ENCODE assay signal across 8 cellular contexts in genomic region chr22:20205964-20206708, GRCh38. TPM values are rescaled to one million over a fixed set of nuclear protein-coding genes. Genes with fewer than 3 reads are reported as not detected.
DNase-seq lines count a peak whose midpoint lies in the region; ATAC-seq and TF ChIP-seq lines count a peak whose summit lies in the region.

No MANE protein-coding gene starts in this region.

- no peaks in the 10 kb centered on the region for H3K9me3 Mint-ChIP-seq in activated naive CD8-positive, alpha-beta T cell treated with anti-CD3 and anti-CD28 coated beads for 36 hours

- no peaks in the 10 kb centered on the region for H4K20me1 ChIP-seq in hepatocyte (ENCODE audit: insufficient read depth, poor library complexity, severe bottlenecking)

- H3K4me1 Mint-ChIP-seq in activated naive CD8-positive, alpha-beta T cell treated with anti-CD3 and anti-CD28 coated beads for 36 hours: peaks cover 17% of the 10 kb centered on the region

- no peaks in the 10 kb centered on the region for H3K79me2 ChIP-seq in hepatocyte

- peak overlapping the region; percentile 87 for H3K4me3 ChIP-seq in GM12864 (ENCODE audit: low read depth, low read length)
- H3K4me3 ChIP-seq in hepatocyte: peak overlapping the region; percentile 7
- H3K4me3 ChIP-seq in spleen: peak overlapping the region; percentile 35 to 81 (median 64)

- intact Hi-C loops in spleen (cut with DNase I; ENCODE audit: low total_unique reads): no loop called here

- peak overlapping the region; percentile 83 for H3K4me2 ChIP-seq in hepatocyte

- H3K27me3 ChIP-seq in hepatocyte (no peaks in the 10 kb centered on the region), spleen (replicated peaks in 1 of 7) (no peaks in the 10 kb centered on the region)

- H3K36me3 ChIP-seq in hepatocyte (replicated peaks; ENCODE audit: insufficient read depth, low read depth): no peaks in the 10 kb centered on the region
- no peaks in the 10 kb centered on the region for H3K36me3 ChIP-seq in spleen

- WGBS in hepatocyte (ENCODE audit: low lambda C conversion rate, missing lambda C conversion rate): 23% methylated on average over 12 of the region's 12 CpGs
- WGBS in spleen, 5 donors: 6 to 14% (median 9%) methylated on average over 11 to 12 of the region's 12 CpGs

- H3K9me2 ChIP-seq in hepatocyte (replicated peaks; ENCODE audit: insufficient read depth): no peaks in the 10 kb centered on the region

- peak; percentile 73 for ATAC-seq in HG03108 (IDR thresholded peaks at IDR 0.05; ENCODE audit: unreplicated experiment)
- ATAC-seq in HG02970 (IDR thresholded peaks at IDR 0.05; ENCODE audit: low FRiP score, unreplicated experiment): no peak

- no peaks in the 10 kb centered on the region for H3K36me3 Mint-ChIP-seq in activated naive CD8-positive, alpha-beta T cell treated with anti-CD3 and anti-CD28 coated beads for 36 hours

- H3K4me1 ChIP-seq in hepatocyte (ENCODE audit: insufficient read depth): peaks cover 53% of the 10 kb centered on the region
- peaks cover 36 to 89% (median 67%) of the 10 kb centered on the region in 6 donors for H3K4me1 ChIP-seq in spleen

- H3K27ac ChIP-seq in hepatocyte (peak overlapping the region; percentile 83), spleen (peak overlapping the region; percentile 79 to 90 (median 87))

- no peak for TF ChIP-seq CTCF in GM12864 (IDR thresholded peaks at IDR 0.05; ENCODE audit: low read depth, low read length, missing control alignments)
- TF ChIP-seq CTCF in hepatocyte (IDR thresholded peaks at IDR 0.05; ENCODE audit: poor library complexity): no peak
- TF ChIP-seq CTCF in spleen (IDR thresholded peaks at IDR 0.05 in 8 of 11, conservative IDR thresholded peaks at IDR 0.05 in 3 of 11): peak in 6 of 11 experiments; percentile 15 to 37 (median 28)

- DNase-seq in GM12864 (ENCODE audit: low read depth) (peak; percentile 61), SKM-1 (lab: John Stamatoyannopoulos, UW; ENCODE audit: unreplicated experiment) (peak; percentile 63), hepatocyte (ENCODE audit: low spot score) (peak; percentile 77), spleen (peak; percentile 92), NCI-H2107 treated with DMSO at 0.1 percent for 48 hours (lab: John Stamatoyannopoulos, UW; ENCODE audit: unreplicated experiment) (no peak)
- peak; percentile 72 for DNase-seq in activated naive CD8-positive, alpha-beta T cell treated with anti-CD3 and anti-CD28 coated beads for 36 hours

- H3K27me3 Mint-ChIP-seq in activated naive CD8-positive, alpha-beta T cell treated with anti-CD3 and anti-CD28 coated beads for 36 hours: no peaks in the 10 kb centered on the region

- H3K27ac Mint-ChIP-seq in activated naive CD8-positive, alpha-beta T cell treated with anti-CD3 and anti-CD28 coated beads for 36 hours: peak overlapping the region; percentile 86

- TF ChIP-seq POLR2A in spleen (IDR thresholded peaks at IDR 0.05): no peak

- no peaks in the 10 kb centered on the region for H3K9me3 ChIP-seq in hepatocyte (ENCODE audit: low read depth)
- no peaks in the 10 kb centered on the region for H3K9me3 ChIP-seq in spleen

- H2AFZ ChIP-seq in hepatocyte: peak overlapping the region; percentile 20

- H3K4me3 Mint-ChIP-seq in activated naive CD8-positive, alpha-beta T cell treated with anti-CD3 and anti-CD28 coated beads for 36 hours: peak overlapping the region; percentile 91

RNA-seq across cellular contexts. Expression of gene CCDC188, which starts 55.3 kb away (rescaled TPM):
- total RNA-seq in activated naive CD8-positive, alpha-beta T cell treated with anti-CD3 and anti-CD28 coated beads for 36 hours: not detected
- total RNA-seq in hepatocyte: not detected in 2 replicates
- polyA plus RNA-seq in hepatocyte: not detected in 2 replicates
- total RNA-seq in spleen: 1 to 10 TPM in 4 of 7 donors, under 1 TPM in 2, not detected in 1; 0.69 to 7.6 (median 1.8) TPM
- 1 to 10 TPM in 2 of 3 donors, under 1 TPM in 1; 0.29 to 6.1 (median 1.7) TPM for polyA plus RNA-seq in spleen

Comparison
In these comparisons a context has a peak if more than half of its experiments do, and no peak if none do; other contexts are left out.
1. H3K4me3 ChIP-seq: peak in every context shown above with its lines; median percentile 87 in GM12864; 64 in spleen; 7 in hepatocyte.
2. CTCF ChIP-seq: peak in spleen (6 of 11); none in GM12864 (single experiment) and hepatocyte (single experiment).